ENCODE assay signal across 20 cellular contexts in the genomic region with DNA sequence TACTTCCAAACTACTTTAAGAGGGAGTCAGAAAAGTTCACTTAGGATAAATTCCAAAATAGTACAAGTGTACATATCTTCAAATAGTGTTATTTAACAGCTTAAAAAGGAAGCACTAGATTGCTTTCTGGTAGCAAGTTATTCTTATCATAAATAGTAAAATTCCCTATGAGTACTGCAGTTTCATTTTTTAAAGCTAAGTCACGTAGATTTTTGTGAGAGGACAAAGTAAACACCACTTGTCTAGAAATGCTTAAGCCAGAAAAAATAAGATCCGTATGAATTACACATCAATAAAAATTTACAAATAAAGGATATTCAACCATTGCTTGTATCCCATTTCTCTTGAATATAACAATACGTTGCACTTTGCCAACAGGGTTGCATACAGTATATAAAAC. TPM values are rescaled to one million over a fixed set of nuclear protein-coding genes. Genes with fewer than 3 reads are reported as not detected.
DNase-seq lines count a peak whose midpoint lies in the region; ATAC-seq and TF ChIP-seq lines count a peak whose summit lies in the region.
"Had no signal": no experiment of that assay in that cellular context is flagged by ENCODE, and none has a peak within 500 bp of the region (broad histone marks: within the 10 kb centered on the region; RNA-seq: fewer than 3 reads in every experiment).

No MANE protein-coding gene starts in this region.

- H2AFZ ChIP-seq in Karpas-422 (ENCODE audit: low read length) (no peak overlapping the region), smooth muscle cell (ENCODE audit: low read depth) (no peak overlapping the region)
- H2AFZ ChIP-seq: GM23248 had no signal

- H3K4me3 ChIP-seq in CD4-positive, alpha-beta memory T cell (ENCODE audit: low read length in 2 of 2): no peak overlapping the region
- H3K4me3 ChIP-seq in Karpas-422 (ENCODE audit: low read length) (no peak overlapping the region), smooth muscle cell (no peak overlapping the region), upper lobe of right lung (no peak overlapping the region), right lobe of liver (no peak overlapping the region)
- H3K4me3 ChIP-seq: GM23248 had no signal

- H3K79me2 ChIP-seq in Karpas-422 (ENCODE audit: low read length) (peaks cover 78% of the 10 kb centered on the region), smooth muscle cell (ENCODE audit: low read depth) (peaks cover 80% of the 10 kb centered on the region)

- H3K9me2 ChIP-seq in Karpas-422 (replicated peaks; ENCODE audit: insufficient read depth, low read length): no peaks in the 10 kb centered on the region

- H4K20me1 ChIP-seq in Karpas-422 (ENCODE audit: insufficient read depth, low read depth, low read length) (no peaks in the 10 kb centered on the region), smooth muscle cell (ENCODE audit: low read depth) (peaks cover 89% of the 10 kb centered on the region)

- ATAC-seq in activated T-helper 17 cell treated with anti-CD3 and anti-CD28 coated beads, Interleukin-2, amount 50 U/mL, for 72 hours (replicated peaks): no peak
- no peak for ATAC-seq in upper lobe of right lung
- ATAC-seq in right lobe of liver: no peak

- H3K27ac Mint-ChIP-seq in CD4-positive, alpha-beta memory T cell: peak overlapping the region in 5 of 7 donors; percentile 31 to 77 (median 53)
- H3K27ac Mint-ChIP-seq in activated T-helper 17 cell treated with anti-CD3 and anti-CD28 coated beads, Interleukin-2, amount 50 U/mL, for 72 hours: peak overlapping the region; percentile 28
- H3K27ac Mint-ChIP-seq: B cell had no signal

- peaks cover 63% of the 10 kb centered on the region for H3K4me1 ChIP-seq in CD4-positive, alpha-beta memory T cell (ENCODE audit: insufficient read depth, low read length)
- H3K4me1 ChIP-seq in Karpas-422 (ENCODE audit: low read length) (peaks cover 30% of the 10 kb centered on the region), smooth muscle cell (ENCODE audit: low read depth) (no peaks in the 10 kb centered on the region), upper lobe of right lung (peaks cover 11% of the 10 kb centered on the region), right lobe of liver (no peaks in the 10 kb centered on the region)

- H3K4me2 ChIP-seq in Karpas-422 (ENCODE audit: low read depth, low read length, poor library complexity, severe bottlenecking) (no peak overlapping the region), smooth muscle cell (no peak overlapping the region)

- H3K9me3 Mint-ChIP-seq in CD4-positive, alpha-beta memory T cell: no peaks in the 10 kb centered on the region
- no peaks in the 10 kb centered on the region for H3K9me3 Mint-ChIP-seq in activated T-helper 17 cell treated with anti-CD3 and anti-CD28 coated beads, Interleukin-2, amount 50 U/mL, for 72 hours

- intact Hi-C loops in CD4-positive, alpha-beta memory T cell (cut with micrococcal nuclease): no loop called here
- intact Hi-C loops in upper lobe of right lung (cut with DNase I): no loop called here
- intact Hi-C loops in right lobe of liver (cut with DNase I): loop anchor here in 1 of 2 donors (10.0 kb wide), 1 partner anchor 151 kb away; no protein-coding TSS in a partner anchor

- CTCF ChIA-PET in CD4-positive, alpha-beta memory T cell (lab: Charles Lee; ENCODE audit: partially characterized antibody): interaction anchor here (0.9 to 11.3 kb wide), 8 partner anchors 17 to 157 kb away, joined by 3 to 268 read pairs (median 70); a partner anchor contains a TSS

- H3K9ac ChIP-seq in Karpas-422 (ENCODE audit: low read length) (no peak overlapping the region), smooth muscle cell (ENCODE audit: low read depth) (no peak overlapping the region)
- H3K9ac ChIP-seq: GM23248 had no signal

- H3F3A ChIP-seq in smooth muscle cell (ENCODE audit: low read depth): no peaks in the 10 kb centered on the region

- H3K4me1 Mint-ChIP-seq in CD4-positive, alpha-beta memory T cell: peaks cover 30 to 67% (median 47%) of the 10 kb centered on the region in 4 donors
- peaks cover 25% of the 10 kb centered on the region for H3K4me1 Mint-ChIP-seq in activated T-helper 17 cell treated with anti-CD3 and anti-CD28 coated beads, Interleukin-2, amount 50 U/mL, for 72 hours
- H3K4me1 Mint-ChIP-seq: B cell had no signal

- TF ChIP-seq CTCF in smooth muscle cell (IDR thresholded peaks at IDR 0.05; ENCODE audit: borderline replicate concordance, insufficient read depth, poor library complexity, severe bottlenecking): no peak
- no peak for TF ChIP-seq CTCF in upper lobe of right lung (IDR thresholded peaks at IDR 0.05)
- no peak for TF ChIP-seq CTCF in right lobe of liver (IDR thresholded peaks at IDR 0.05)

- TF ChIP-seq POLR2A in right lobe of liver (IDR thresholded peaks at IDR 0.05): no peak

- no peaks in the 10 kb centered on the region for H3K9me3 ChIP-seq in CD4-positive, alpha-beta memory T cell (ENCODE audit: control insufficient read depth in 1 of 2, low read length in 2 of 2)
- H3K9me3 ChIP-seq in Karpas-422 (ENCODE audit: low read length) (no peaks in the 10 kb centered on the region), smooth muscle cell (replicated peaks; ENCODE audit: low read depth) (no peaks in the 10 kb centered on the region), upper lobe of right lung (no peaks in the 10 kb centered on the region), right lobe of liver (no peaks in the 10 kb centered on the region)

- no peak for DNase-seq in CD4-positive, alpha-beta memory T cell
- DNase-seq in Karpas-422 (no peak), smooth muscle cell (lab: John Stamatoyannopoulos, UW; ENCODE audit: unreplicated experiment) (no peak), upper lobe of right lung (no peak), right lobe of liver (no peak), GM19240 (ENCODE audit: insufficient read length, low spot score) (no peak)
- DNase-seq: DMS153, DND-41, GM23248, H7, KBM-7, MM.1S, NCI-H2029 treated with DMSO at 0.1 percent for 48 hours, NCI-H446 treated with DMSO at 0.1 percent for 48 hours, NCI-H526, SHP77 had no signal

- whole genome bisulfite sequencing in smooth muscle cell (ENCODE audit: low lambda C conversion rate): 93% methylated on average over 3 of the region's 3 CpGs
- 61% methylated on average over 3 of the region's 3 CpGs for WGBS in right lobe of liver (ENCODE audit: insufficient coverage, low coverage, low lambda C conversion rate, missing lambda C conversion rate)

- POLR2A ChIA-PET in CD4-positive, alpha-beta memory T cell (lab: Charles Lee; ENCODE audit: partially characterized antibody): interaction anchor here (0.6 to 15.1 kb wide), 6 partner anchors 16 to 167 kb away, joined by 3 to 332 read pairs (median 22); a partner anchor contains a TSS

- peaks cover 11% of the 10 kb centered on the region for H3K36me3 ChIP-seq in CD4-positive, alpha-beta memory T cell (ENCODE audit: insufficient read depth, low read length)
- peaks cover 57% of the 10 kb centered on the region for H3K36me3 ChIP-seq in Karpas-422 (ENCODE audit: insufficient read depth, low read length)
- H3K36me3 ChIP-seq in smooth muscle cell (ENCODE audit: low read depth): peaks cover 9% of the 10 kb centered on the region
- peaks cover 35% of the 10 kb centered on the region for H3K36me3 ChIP-seq in upper lobe of right lung
- peaks cover 0 to 6% (median 0%) of the 10 kb centered on the region in 4 donors for H3K36me3 ChIP-seq in right lobe of liver

- H3K36me3 Mint-ChIP-seq in CD4-positive, alpha-beta memory T cell: peaks cover 44 to 69% of the 10 kb centered on the region in 2 donors
- peaks cover 96% of the 10 kb centered on the region for H3K36me3 Mint-ChIP-seq in activated T-helper 17 cell treated with anti-CD3 and anti-CD28 coated beads, Interleukin-2, amount 50 U/mL, for 72 hours (ENCODE audit: low read depth)

- no peaks in the 10 kb centered on the region for H3K27me3 ChIP-seq in CD4-positive, alpha-beta memory T cell (ENCODE audit: insufficient read depth, low read length)
- no peaks in the 10 kb centered on the region for H3K27me3 ChIP-seq in Karpas-422 (ENCODE audit: low read length)
- no peaks in the 10 kb centered on the region for H3K27me3 ChIP-seq in smooth muscle cell (ENCODE audit: low read depth)
- H3K27me3 ChIP-seq in upper lobe of right lung: no peaks in the 10 kb centered on the region
- no peaks in the 10 kb centered on the region for H3K27me3 ChIP-seq in right lobe of liver

- no peaks in the 10 kb centered on the region for H3K27me3 Mint-ChIP-seq in CD4-positive, alpha-beta memory T cell
- H3K27me3 Mint-ChIP-seq in activated T-helper 17 cell treated with anti-CD3 and anti-CD28 coated beads, Interleukin-2, amount 50 U/mL, for 72 hours: no peaks in the 10 kb centered on the region

- H3K4me3 Mint-ChIP-seq in CD4-positive, alpha-beta memory T cell: no peak overlapping the region
- peak overlapping the region; percentile 41 for H3K4me3 Mint-ChIP-seq in activated T-helper 17 cell treated with anti-CD3 and anti-CD28 coated beads, Interleukin-2, amount 50 U/mL, for 72 hours
- H3K4me3 Mint-ChIP-seq: B cell had no signal

- H3K27ac ChIP-seq in CD4-positive, alpha-beta memory T cell (ENCODE audit: low read depth, low read length): peak overlapping the region; percentile 26
- H3K27ac ChIP-seq in Karpas-422 (ENCODE audit: low read length) (peak overlapping the region; percentile 44), smooth muscle cell (ENCODE audit: low read depth) (peak overlapping the region; percentile 18), upper lobe of right lung (no peak overlapping the region), right lobe of liver (no peak overlapping the region)
- H3K27ac ChIP-seq: C4-2B, GM23248, RWPE1 had no signal

RNA-seq across cellular contexts. Expression of a gene that starts 19.2 kb away (rescaled TPM):
- total RNA-seq in CD4-positive, alpha-beta memory T cell: 100 to 1,000 TPM; 103 to 105 TPM
- 10 to 100 TPM; 71.2 to 74.9 TPM for polyA plus RNA-seq in CD4-positive, alpha-beta memory T cell
- 58.3 and 131 TPM in 2 replicates for total RNA-seq in Karpas-422 (2014; rRNA removed; shearing (Covaris generic); ENCODE audit: low replicate concordance)
- 100 to 1,000 TPM in 1 of 2 donors, 10 to 100 TPM in 1; 84.9 to 122 TPM for total RNA-seq in activated T-helper 17 cell treated with anti-CD3 and anti-CD28 coated beads, Interleukin-2, amount 50 U/mL, for 72 hours
- 37.4 and 57.1 TPM in 2 replicates for total RNA-seq in smooth muscle cell
- polyA plus RNA-seq in smooth muscle cell: 40.2 and 42.8 TPM in 2 replicates
- total RNA-seq in upper lobe of right lung: 56.8 TPM
- 10 to 100 TPM in 5 of 6 experiments, 1 to 10 TPM in 1; 9.2 to 15.9 (median 13.9) TPM for total RNA-seq in right lobe of liver

Comparison
In these comparisons a context has a peak if more than half of its experiments do, and no peak if none do; other contexts are left out.
1. H3K27ac ChIP-seq: peak in CD4-positive, alpha-beta memory T cell (single experiment), Karpas-422 (single experiment) and smooth muscle cell (single experiment); none in upper lobe of right lung (single experiment) and right lobe of liver (0 of 3).